12 cellular contexts compared by ENCODE assay signal in genomic region chr11:104876838-104877500, GRCh38. TPM values are rescaled to one million over a fixed set of nuclear protein-coding genes. Genes with fewer than 3 reads are reported as not detected.
A peak's percentile ranks its signal among the peaks of the same experiment; 100 is the strongest.
DNase-seq lines count a peak whose midpoint lies in the region; ATAC-seq and TF ChIP-seq lines count a peak whose summit lies in the region.
"Had no signal": no experiment of that assay in that cellular context is flagged by ENCODE, and none has a peak within 500 bp of the region (broad histone marks: within the 10 kb centered on the region; RNA-seq: fewer than 3 reads in every experiment).

No MANE protein-coding gene starts in this region.

- no peaks in the 10 kb centered on the region for H3K79me2 ChIP-seq in PC-3 (ENCODE audit: low read length)

- no TSS peak for BruUV-seq in PC-3 (replicated peaks; lab: Mats Ljungman, UMichigan)

- H3K4me1 ChIP-seq in thoracic aorta (ENCODE audit: control insufficient read depth in 1 of 2, low read depth in 2 of 2) (no peaks in the 10 kb centered on the region), PC-3 (ENCODE audit: insufficient read depth, low read length) (no peaks in the 10 kb centered on the region)

- intact Hi-C loops in activated naive CD4-positive, alpha-beta T cell treated with anti-CD3 and anti-CD28 coated beads for 36 hours (cut with micrococcal nuclease): loop anchor here (1.0 to 5.0 kb wide), 6 partner anchors 21 to 420 kb away; partner anchors contain the start of genes CASP12 and CASP4
- intact Hi-C loops in PC-3 (cut with micrococcal nuclease): no loop called here

- no peak overlapping the region for H3K4me2 ChIP-seq in PC-3 (ENCODE audit: low read length)

- no peak overlapping the region for H2AFZ ChIP-seq in PC-3 (ENCODE audit: low read length)

- H3K9me2 ChIP-seq in PC-3 (replicated peaks; ENCODE audit: low read length): no peaks in the 10 kb centered on the region

- H3K9me3 ChIP-seq in T-helper 17 cell (ENCODE audit: control insufficient read depth, low read length, poor library complexity, severe bottlenecking): no peaks in the 10 kb centered on the region
- H3K9me3 ChIP-seq in thoracic aorta: no peaks in the 10 kb centered on the region
- H3K9me3 ChIP-seq in PC-3 (ENCODE audit: low read length): no peaks in the 10 kb centered on the region

- H3K36me3 ChIP-seq in thoracic aorta (no peaks in the 10 kb centered on the region), PC-3 (ENCODE audit: low read depth, low read length) (no peaks in the 10 kb centered on the region)

- H3K27ac Mint-ChIP-seq in activated naive CD4-positive, alpha-beta T cell treated with anti-CD3 and anti-CD28 coated beads for 36 hours: peak overlapping the region; percentile 59
- H3K27ac Mint-ChIP-seq in T-helper 17 cell: peak overlapping the region; percentile 77

- CTCF ChIA-PET in activated naive CD4-positive, alpha-beta T cell treated with anti-CD3 and anti-CD28 coated beads for 36 hours (lab: Charles Lee): interaction anchor here (0.7 to 1.1 kb wide), 2 partner anchors 70 to 286 kb away, joined by 3 read pairs; no protein-coding TSS in a partner anchor
- CTCF ChIA-PET in PC-3 (lab: Charles Lee): no interaction called here

- ATAC-seq in HG02610 (IDR thresholded peaks at IDR 0.05; ENCODE audit: unreplicated experiment): peak; percentile 55
- ATAC-seq in T-helper 17 cell: peak; percentile 67
- ATAC-seq in thoracic aorta (ENCODE audit: insufficient number of reproducible peaks, low FRiP score, low read depth): no peak
- no peak for ATAC-seq in HG02571 (IDR thresholded peaks at IDR 0.05; ENCODE audit: unreplicated experiment)
- ATAC-seq in PC-3: no peak

- peaks cover 32% of the 10 kb centered on the region for H3K4me1 Mint-ChIP-seq in activated naive CD4-positive, alpha-beta T cell treated with anti-CD3 and anti-CD28 coated beads for 36 hours (ENCODE audit: low read depth)
- H3K4me1 Mint-ChIP-seq in T-helper 17 cell: peaks cover 27% of the 10 kb centered on the region

- POLR2A ChIA-PET in PC-3 (lab: Charles Lee; ENCODE audit: unreplicated experiment): no interaction called here

- H3K36me3 Mint-ChIP-seq in activated naive CD4-positive, alpha-beta T cell treated with anti-CD3 and anti-CD28 coated beads for 36 hours (ENCODE audit: low read depth): no peaks in the 10 kb centered on the region
- H3K36me3 Mint-ChIP-seq in T-helper 17 cell (ENCODE audit: low read depth): no peaks in the 10 kb centered on the region

- no peak for DNase-seq in activated naive CD4-positive, alpha-beta T cell treated with anti-CD3 and anti-CD28 coated beads for 36 hours
- DNase-seq in activated naive CD4-positive, alpha-beta T cell (lab: John Stamatoyannopoulos, UW): no peak
- DNase-seq in T-helper 17 cell (no peak), thoracic aorta (ENCODE audit: low spot score) (no peak), NCI-H2227 treated with DMSO at 0.1 percent for 48 hours (lab: John Stamatoyannopoulos, UW) (no peak), PC-3 (no peak)
- DNase-seq: AML-193, midbrain, NCI-H510A had no signal

- no peak for TF ChIP-seq CTCF in thoracic aorta (IDR thresholded peaks at IDR 0.05)
- TF ChIP-seq CTCF in PC-3 (conservative IDR thresholded peaks at IDR 0.05; ENCODE audit: low read depth, low read length): no peak

- peak overlapping the region; percentile 22 for H3K4me3 Mint-ChIP-seq in activated naive CD4-positive, alpha-beta T cell treated with anti-CD3 and anti-CD28 coated beads for 36 hours
- peak overlapping the region; percentile 68 for H3K4me3 Mint-ChIP-seq in T-helper 17 cell

- H4K20me1 ChIP-seq in PC-3 (ENCODE audit: low read length): no peaks in the 10 kb centered on the region

- H3F3A ChIP-seq in PC-3 (ENCODE audit: low read length, unreplicated experiment): no peaks in the 10 kb centered on the region

- H3K27ac ChIP-seq in thoracic aorta (no peak overlapping the region), PC-3 (ENCODE audit: low read length) (no peak overlapping the region)
- H3K27ac ChIP-seq: VCaP had no signal

- H3K4me3 ChIP-seq in thoracic aorta (peak overlapping the region; percentile 17), PC-3 (ENCODE audit: low read length) (no peak overlapping the region)

- no peaks in the 10 kb centered on the region for H3K27me3 Mint-ChIP-seq in activated naive CD4-positive, alpha-beta T cell treated with anti-CD3 and anti-CD28 coated beads for 36 hours (ENCODE audit: low read depth)
- no peaks in the 10 kb centered on the region for H3K27me3 Mint-ChIP-seq in T-helper 17 cell

- no peaks in the 10 kb centered on the region for H3K9me3 Mint-ChIP-seq in activated naive CD4-positive, alpha-beta T cell treated with anti-CD3 and anti-CD28 coated beads for 36 hours

- H3K27me3 ChIP-seq in thoracic aorta (replicated peaks; ENCODE audit: insufficient read depth): no peaks in the 10 kb centered on the region
- H3K27me3 ChIP-seq in PC-3 (ENCODE audit: low read length): no peaks in the 10 kb centered on the region

- H3K9ac ChIP-seq in PC-3 (ENCODE audit: low read length): no peak overlapping the region

RNA-seq across cellular contexts. Expression of gene CASP12, which starts 21.3 kb away (rescaled TPM):
- not detected for total RNA-seq in activated naive CD4-positive, alpha-beta T cell treated with anti-CD3 and anti-CD28 coated beads for 36 hours
- total RNA-seq in T-helper 17 cell (not detected), thoracic aorta (1 to 10 TPM; 4.7 to 7.8 TPM), PC-3 (2014; rRNA removed) (not detected in 2 replicates)

Comparison
In these comparisons a context has a peak if more than half of its experiments do, and no peak if none do; other contexts are left out.
1. ATAC-seq: peak in HG02610 (single experiment) and T-helper 17 cell (single experiment); none in thoracic aorta (single experiment), HG02571 (single experiment) and PC-3 (single experiment).